ENCODE assay signal across 8 cellular contexts in the genomic region with DNA sequence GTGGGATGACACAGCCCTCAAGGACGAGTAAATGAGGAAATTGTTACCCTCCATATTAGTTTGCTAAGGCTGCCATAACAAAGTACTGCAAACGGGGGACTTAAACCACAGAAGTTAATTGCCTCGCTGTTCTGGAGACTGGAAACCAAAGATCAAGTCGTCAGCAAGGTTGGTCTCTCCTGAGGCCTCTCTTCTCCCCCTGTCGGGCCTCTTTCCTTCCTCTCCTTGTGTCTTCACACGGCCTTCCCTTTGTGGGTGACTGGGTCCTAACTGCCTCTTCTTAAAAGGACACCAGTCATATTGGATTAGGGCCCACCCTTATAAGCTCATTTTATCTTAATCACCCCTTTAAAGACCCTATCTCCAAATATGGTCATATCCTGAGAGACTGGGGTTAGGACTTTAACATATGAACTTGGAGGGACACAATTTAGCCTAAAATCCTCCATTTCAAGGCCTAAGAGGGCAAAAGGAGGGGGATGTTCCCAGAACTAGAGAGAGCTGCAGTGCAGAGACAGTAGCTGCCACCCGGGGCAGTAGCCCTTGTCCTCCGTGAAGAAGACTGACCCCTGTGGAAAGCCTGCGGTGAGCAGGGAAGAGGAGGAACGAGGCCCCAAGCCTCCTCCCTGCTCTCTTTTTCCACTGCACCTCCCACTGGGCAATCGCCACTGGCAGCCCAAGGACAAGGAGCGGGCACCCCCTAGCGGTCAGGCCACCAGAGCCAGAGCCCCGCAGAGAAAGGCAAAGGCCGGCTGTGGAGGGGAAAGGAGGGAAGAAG. TPM values are rescaled to one million over a fixed set of nuclear protein-coding genes. Genes with fewer than 3 reads are reported as not detected.
DNase-seq lines count a peak whose midpoint lies in the region; ATAC-seq, FAIRE-seq and TF ChIP-seq lines count a peak whose summit lies in the region.

No MANE protein-coding gene starts in this region.

- H3K9me3 Mint-ChIP-seq in activated naive CD4-positive, alpha-beta T cell treated with anti-CD3 and anti-CD28 coated beads, Interleukin-2, amount 10 ng/mL, durations not matched to agents 7 days and 5 days, result no peaks in the 10 kb centered on the region
- H3K9me3 Mint-ChIP-seq in progenitor cell of endocrine pancreas (ENCODE audit: low read depth), result no peaks in the 10 kb centered on the region

- peaks cover 27% of the 10 kb centered on the region for H3K27me3 Mint-ChIP-seq in activated naive CD4-positive, alpha-beta T cell treated with anti-CD3 and anti-CD28 coated beads, Interleukin-2, amount 10 ng/mL, durations not matched to agents 7 days and 5 days
- H3K27me3 Mint-ChIP-seq in progenitor cell of endocrine pancreas, result peaks cover 35% of the 10 kb centered on the region

- H3K9me3 ChIP-seq in HUES6 (ENCODE audit: control insufficient read depth, insufficient read depth, low read depth, low read length) (no peaks in the 10 kb centered on the region), cardiac muscle cell (ENCODE audit: low read depth) (no peaks in the 10 kb centered on the region)

- H3K27me3 ChIP-seq in HUES6 (ENCODE audit: control insufficient read depth, insufficient read depth, low read length) (no peaks in the 10 kb centered on the region), cardiac muscle cell (no peaks in the 10 kb centered on the region)

- DNase-seq in DMS53 treated with DMSO at 0.1 percent for 48 hours (lab: John Stamatoyannopoulos, UW; ENCODE audit: unreplicated experiment), result peak; percentile 69
- DNase-seq in SIG-M5 treated with dmso at 0.1 percent for 504 hours (lab: John Stamatoyannopoulos, UW; ENCODE audit: unreplicated experiment), result peak; percentile 82
- peak; percentile 76 for DNase-seq in activated naive CD4-positive, alpha-beta T cell treated with anti-CD3 and anti-CD28 coated beads, Interleukin-2, amount 10 ng/mL, durations not matched to agents 7 days and 5 days
- DNase-seq in cardiac muscle cell (ENCODE audit: low read depth in 1 of 2, low spot score in 1 of 2), result peak; percentile 81 to 91
- peak; percentile 84 for DNase-seq in progenitor cell of endocrine pancreas (ENCODE audit: low spot score, unreplicated experiment)
- peak; percentile 92 for DNase-seq in urothelium cell line (ENCODE audit: low spot score)

- no peak overlapping the region for H3K4me3 Mint-ChIP-seq in activated naive CD4-positive, alpha-beta T cell treated with anti-CD3 and anti-CD28 coated beads, Interleukin-2, amount 10 ng/mL, durations not matched to agents 7 days and 5 days
- H3K4me3 Mint-ChIP-seq in progenitor cell of endocrine pancreas (ENCODE audit: low read depth), result no peak overlapping the region

- CTCF ChIA-PET in activated naive CD4-positive, alpha-beta T cell treated with anti-CD3 and anti-CD28 coated beads, Interleukin-2, amount 10 ng/mL, durations not matched to agents 7 days and 5 days (lab: Charles Lee), result interaction anchor here (0.9 to 2.1 kb wide), 5 partner anchors 35 to 995 kb away, joined by 3 to 6 read pairs (median 4); partner anchors contain the start of gene CFAP90

- TF ChIP-seq CTCF in cardiac muscle cell (IDR thresholded peaks at IDR 0.05; ENCODE audit: low read depth, low read length), result peak; percentile 99
- TF ChIP-seq CTCF in progenitor cell of endocrine pancreas (IDR thresholded peaks at IDR 0.05; ENCODE audit: unreplicated experiment), result peak; percentile 90

- no peaks in the 10 kb centered on the region for H3K4me1 Mint-ChIP-seq in activated naive CD4-positive, alpha-beta T cell treated with anti-CD3 and anti-CD28 coated beads, Interleukin-2, amount 10 ng/mL, durations not matched to agents 7 days and 5 days
- H3K4me1 Mint-ChIP-seq in progenitor cell of endocrine pancreas (ENCODE audit: low read depth), result peaks cover 2% of the 10 kb centered on the region

- H3K27ac Mint-ChIP-seq in activated naive CD4-positive, alpha-beta T cell treated with anti-CD3 and anti-CD28 coated beads, Interleukin-2, amount 10 ng/mL, durations not matched to agents 7 days and 5 days, result no peak overlapping the region
- H3K27ac Mint-ChIP-seq in progenitor cell of endocrine pancreas, result no peak overlapping the region

- H3K9ac ChIP-seq in HUES6 (ENCODE audit: low read length), result peak overlapping the region; percentile 34

- H3K4me1 ChIP-seq in HUES6 (ENCODE audit: control insufficient read depth, insufficient read depth, low read length), result peaks cover 24% of the 10 kb centered on the region
- H3K4me1 ChIP-seq in cardiac muscle cell (ENCODE audit: low read depth), result no peaks in the 10 kb centered on the region

- H3K36me3 ChIP-seq in HUES6 (ENCODE audit: control insufficient read depth, insufficient read depth, low read length), result peaks cover 26% of the 10 kb centered on the region
- no peaks in the 10 kb centered on the region for H3K36me3 ChIP-seq in cardiac muscle cell

- peak overlapping the region; percentile 10; the same call in 1 of the 2 replicates for H3K27ac ChIP-seq in HUES6 (ENCODE audit: low read depth, low read length)
- no peak overlapping the region for H3K27ac ChIP-seq in cardiac muscle cell

- ATAC-seq in GM21529 (IDR thresholded peaks at IDR 0.05; ENCODE audit: unreplicated experiment), result peak; percentile 90

- peak; percentile 81 for FAIRE-seq in urothelium cell line (lab: Jason Lieb, UNC)

- H3K4me3 ChIP-seq in HUES6 (ENCODE audit: low read depth, low read length) (peak overlapping the region; percentile 37), cardiac muscle cell (no peak overlapping the region)

- H3K36me3 Mint-ChIP-seq in activated naive CD4-positive, alpha-beta T cell treated with anti-CD3 and anti-CD28 coated beads, Interleukin-2, amount 10 ng/mL, durations not matched to agents 7 days and 5 days, result no peaks in the 10 kb centered on the region
- no peaks in the 10 kb centered on the region for H3K36me3 Mint-ChIP-seq in progenitor cell of endocrine pancreas (ENCODE audit: insufficient read depth)

RNA-seq across cellular contexts. Expression of gene CFAP90, which starts 35.0 kb away (rescaled TPM):
- 0.60 TPM in 1 of 2 replicates, not detected in the other for total RNA-seq in cardiac muscle cell
- polyA plus RNA-seq in cardiac muscle cell, result 0.27 and 0.83 TPM in 2 replicates
- 2.1 and 2.8 TPM in 2 replicates for total RNA-seq in progenitor cell of endocrine pancreas

RNA-seq across cellular contexts. Expression of gene FASTKD3, which starts 52.9 kb away (rescaled TPM):
- 10.4 and 10.9 TPM in 2 replicates for total RNA-seq in cardiac muscle cell
- 10.4 and 11.0 TPM in 2 replicates for polyA plus RNA-seq in cardiac muscle cell
- total RNA-seq in progenitor cell of endocrine pancreas, result 9.4 and 11.1 TPM in 2 replicates

RNA-seq across cellular contexts. Expression of gene MTRR, which starts 53.0 kb away (rescaled TPM):
- 29.6 and 34.3 TPM in 2 replicates for total RNA-seq in cardiac muscle cell
- polyA plus RNA-seq in cardiac muscle cell, result 31.7 and 34.1 TPM in 2 replicates
- total RNA-seq in progenitor cell of endocrine pancreas, result 49.0 and 49.3 TPM in 2 replicates
